8 cellular contexts compared by ENCODE assay signal in genomic region chr4:183987987-183988392, GRCh38.
DNase-seq lines count a peak whose midpoint lies in the region; ATAC-seq, FAIRE-seq and TF ChIP-seq lines count a peak whose summit lies in the region.

No MANE protein-coding gene starts in this region.

- DNase-seq in HCEC 1CT: peak; percentile 17
- peak; percentile 80 for DNase-seq in RCC 7860 (ENCODE audit: low spot score)
- DNase-seq in fibroblast of gingiva (ENCODE audit: low read depth): peak; percentile 53
- DNase-seq in mucosa of descending colon: peak in 2 of 3 donors; percentile 54 to 59
- no peak for DNase-seq in foreskin melanocyte
- DNase-seq in stimulated activated effector memory CD8-positive, alpha-beta T cell treated with anti-CD3 and anti-CD28 coated beads, Interleukin-12 subunit alpha, Interleukin-12 subunit beta, amount 100 ng/mL, for 72 hours (ENCODE audit: low spot score in 2 of 2): no peak
- DNase-seq in stimulated activated CD4-positive, alpha-beta T cell treated with anti-CD3 and anti-CD28 coated beads, Interleukin-4, amount 100 ng/mL, for 4 hours: no peak
- no peak for DNase-seq in activated T-cell treated with anti-CD3 and anti-CD28 coated beads, Interleukin-2, amount 50 U/mL, for 24 hours

- no peaks in the 10 kb centered on the region for H3K9me3 ChIP-seq in mucosa of descending colon

- H3K9me3 Mint-ChIP-seq in stimulated activated effector memory CD8-positive, alpha-beta T cell treated with anti-CD3 and anti-CD28 coated beads, Interleukin-12 subunit alpha, Interleukin-12 subunit beta, amount 100 ng/mL, for 72 hours: no peaks in the 10 kb centered on the region
- H3K9me3 Mint-ChIP-seq in activated T-cell treated with anti-CD3 and anti-CD28 coated beads, Interleukin-2, amount 50 U/mL, for 24 hours: no peaks in the 10 kb centered on the region

- no peaks in the 10 kb centered on the region for H3K36me3 Mint-ChIP-seq in stimulated activated effector memory CD8-positive, alpha-beta T cell treated with anti-CD3 and anti-CD28 coated beads, Interleukin-12 subunit alpha, Interleukin-12 subunit beta, amount 100 ng/mL, for 72 hours
- H3K36me3 Mint-ChIP-seq in activated T-cell treated with anti-CD3 and anti-CD28 coated beads, Interleukin-2, amount 50 U/mL, for 24 hours (ENCODE audit: low read depth): no peaks in the 10 kb centered on the region

- H3K4me1 ChIP-seq in mucosa of descending colon (ENCODE audit: low read depth): peaks cover 12% of the 10 kb centered on the region

- no peak overlapping the region for H3K27ac Mint-ChIP-seq in stimulated activated effector memory CD8-positive, alpha-beta T cell treated with anti-CD3 and anti-CD28 coated beads, Interleukin-12 subunit alpha, Interleukin-12 subunit beta, amount 100 ng/mL, for 72 hours
- no peak overlapping the region for H3K27ac Mint-ChIP-seq in activated T-cell treated with anti-CD3 and anti-CD28 coated beads, Interleukin-2, amount 50 U/mL, for 24 hours

- H3K4me3 Mint-ChIP-seq in stimulated activated effector memory CD8-positive, alpha-beta T cell treated with anti-CD3 and anti-CD28 coated beads, Interleukin-12 subunit alpha, Interleukin-12 subunit beta, amount 100 ng/mL, for 72 hours: no peak overlapping the region
- no peak overlapping the region for H3K4me3 Mint-ChIP-seq in activated T-cell treated with anti-CD3 and anti-CD28 coated beads, Interleukin-2, amount 50 U/mL, for 24 hours

- peak; percentile 92 for ATAC-seq in mucosa of descending colon
- ATAC-seq in stimulated activated effector memory CD8-positive, alpha-beta T cell treated with anti-CD3 and anti-CD28 coated beads, Interleukin-12 subunit alpha, Interleukin-12 subunit beta, amount 100 ng/mL, for 72 hours: no peak

- TF ChIP-seq CTCF in mucosa of descending colon (IDR thresholded peaks at IDR 0.05): no peak

- no peaks in the 10 kb centered on the region for H3K4me1 Mint-ChIP-seq in stimulated activated effector memory CD8-positive, alpha-beta T cell treated with anti-CD3 and anti-CD28 coated beads, Interleukin-12 subunit alpha, Interleukin-12 subunit beta, amount 100 ng/mL, for 72 hours
- no peaks in the 10 kb centered on the region for H3K4me1 Mint-ChIP-seq in activated T-cell treated with anti-CD3 and anti-CD28 coated beads, Interleukin-2, amount 50 U/mL, for 24 hours (ENCODE audit: low read depth)

- H3K4me3 ChIP-seq in mucosa of descending colon: no peak overlapping the region

- H3K27me3 Mint-ChIP-seq in activated T-cell treated with anti-CD3 and anti-CD28 coated beads, Interleukin-2, amount 50 U/mL, for 24 hours: no peaks in the 10 kb centered on the region

- intact Hi-C loops in mucosa of descending colon (cut with DNase I, micrococcal nuclease): no loop called here

- H3K36me3 ChIP-seq in mucosa of descending colon (ENCODE audit: low read depth): no peaks in the 10 kb centered on the region

- peak; percentile 46 for FAIRE-seq in RCC 7860 (lab: Jason Lieb, UNC)

Comparison
In these comparisons a context has a peak if more than half of its experiments do, and no peak if none do; other contexts are left out.
1. DNase-seq: peak in HCEC 1CT (single experiment), RCC 7860 (single experiment), fibroblast of gingiva (single experiment) and mucosa of descending colon (2 of 3); none in foreskin melanocyte (single experiment), stimulated activated effector memory CD8-positive, alpha-beta T cell treated with anti-CD3 and anti-CD28 coated beads, Interleukin-12 subunit alpha, Interleukin-12 subunit beta, amount 100 ng/mL, for 72 hours (0 of 2), stimulated activated CD4-positive, alpha-beta T cell treated with anti-CD3 and anti-CD28 coated beads, Interleukin-4, amount 100 ng/mL, for 4 hours (0 of 2) and activated T-cell treated with anti-CD3 and anti-CD28 coated beads, Interleukin-2, amount 50 U/mL, for 24 hours (single experiment).